22 cellular contexts compared by ENCODE assay signal in genomic region chr12:32418221-32418620, GRCh38.
"Had no signal": no experiment of that assay in that cellular context is flagged by ENCODE, and none has a peak within 500 bp of the region (broad histone marks: within the 10 kb centered on the region; RNA-seq: fewer than 3 reads in every experiment).

No MANE protein-coding gene starts in this region.

- H3K4me3 ChIP-seq: K562 had no signal

- H3K27ac ChIP-seq: KMS-11 had no signal

- DNase-seq: Kasumi-1, MM.1S, NCI-H1092 treated with DMSO at 0.1 percent for 48 hours, NCI-H1436, NCI-H187, NCI-H2029, NCI-H2081 treated with DMSO at 0.1 percent for 48 hours, NCI-H2171, NCI-H226, NCI-H446, NCI-H510A, NCI-H524 treated with DMSO at 0.1 percent for 48 hours, NCI-H69, NCI-H774, RPMI8226, SHP77, SK-N-SH, SW 1271 had no signal

- ATAC-seq: K562 had no signal

- H3K36me3 Mint-ChIP-seq: IgD-negative memory B cell had no signal

- FAIRE-seq: K562, RCC 7860 had no signal

- H3K27ac Mint-ChIP-seq: IgD-negative memory B cell had no signal

- H3K9ac ChIP-seq: KMS-11, SK-N-SH had no signal

- H3K4me3 Mint-ChIP-seq: IgD-negative memory B cell had no signal

- H3K9me3 ChIP-seq: SK-N-SH had no signal

- H3K27me3 Mint-ChIP-seq: IgD-negative memory B cell had no signal

- H3K4me2 ChIP-seq: KMS-11, SK-N-SH had no signal

- H3K4me1 Mint-ChIP-seq: IgD-negative memory B cell had no signal
